1 cellular context compared by ENCODE assay signal in the genomic region with DNA sequence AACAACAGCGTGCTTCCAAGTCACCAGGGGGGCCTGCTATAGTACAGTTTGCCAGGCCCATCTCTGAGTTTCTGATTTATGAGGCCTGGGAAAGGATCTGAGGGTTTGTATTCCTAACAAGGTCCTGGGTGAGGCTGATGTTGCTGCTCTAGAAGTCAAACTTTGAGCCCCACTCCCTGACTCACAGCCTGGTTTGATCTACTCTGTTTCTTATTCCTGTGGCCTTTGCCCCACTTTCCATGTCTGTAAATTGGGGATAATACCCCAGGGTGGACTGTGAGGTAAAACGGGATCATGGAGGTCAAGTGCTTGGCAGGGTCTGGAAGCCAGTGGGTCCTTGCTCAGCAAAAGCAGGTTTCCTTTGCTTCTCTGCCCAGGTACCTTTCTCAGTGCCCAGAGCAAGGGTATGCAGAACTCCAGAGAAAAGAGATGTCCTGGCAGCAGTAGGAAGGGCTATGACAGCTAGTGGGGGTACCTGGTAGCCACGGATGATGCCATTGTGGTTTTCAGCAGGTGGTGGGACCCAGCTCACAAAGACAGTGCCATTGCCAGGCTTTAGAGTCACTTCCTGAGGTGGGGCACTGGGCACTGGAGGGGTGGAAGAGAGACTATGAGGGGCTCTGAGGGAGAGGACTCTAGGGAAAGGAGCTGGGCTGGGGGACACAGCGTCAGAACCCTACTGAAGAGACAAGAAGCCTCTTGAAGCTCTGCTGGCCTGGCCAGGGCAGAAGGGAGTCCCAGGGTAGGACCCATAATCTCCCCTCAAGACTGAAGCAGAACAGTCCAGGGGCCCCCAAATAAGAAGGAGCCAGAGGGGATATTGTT.
TF ChIP-seq lines count a peak whose summit lies in the region.

No MANE protein-coding gene starts in this region.

TF ChIP-seq in endothelial cell of umbilical vein, 7 proteins besides CTCF, POLR2A, EP300 and RAD21:
- TF ChIP-seq POLR2AphosphoS5 (IDR thresholded peaks at IDR 0.05; ENCODE audit: insufficient read depth, low read depth, low read length), result peak; percentile 31
- TF ChIP-seq MYC (IDR thresholded peaks at IDR 0.05; ENCODE audit: low read depth, low read length), result no peak
- no peak for TF ChIP-seq EZH2 (IDR thresholded peaks at IDR 0.05; ENCODE audit: borderline replicate concordance, low read depth, low read length, severe bottlenecking)
